ENCODE assay signal across 16 cellular contexts in the genomic region with DNA sequence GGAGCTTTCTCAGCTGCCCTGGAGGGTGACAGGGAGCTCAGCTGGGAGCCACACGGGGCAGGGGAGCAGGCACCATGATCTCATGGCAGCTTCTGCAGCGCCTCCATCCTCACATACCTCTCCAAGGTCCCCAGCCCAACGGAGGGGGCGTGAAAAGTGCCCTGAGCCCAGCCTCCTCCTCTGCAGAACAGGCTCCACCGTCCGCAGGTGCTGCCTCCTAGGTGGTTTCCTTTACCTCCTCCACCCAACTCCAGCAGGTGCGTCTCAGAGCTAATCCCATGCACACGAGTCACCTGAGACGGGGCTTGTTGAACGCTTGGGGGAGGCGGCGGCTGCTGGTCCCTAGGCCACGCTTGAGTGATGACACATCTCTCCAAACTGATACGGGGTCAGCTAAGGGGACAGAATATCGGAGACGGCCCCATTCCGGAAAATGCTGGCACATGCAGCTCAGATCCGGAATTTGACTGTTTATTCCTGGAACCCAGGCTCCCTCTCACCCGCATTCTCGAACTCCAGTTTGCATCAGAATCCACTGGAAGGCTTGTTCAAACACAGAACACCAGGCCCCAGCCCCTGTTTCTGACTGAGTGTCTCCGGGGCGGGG. TPM values are rescaled to one million over a fixed set of nuclear protein-coding genes. Genes with fewer than 3 reads are reported as not detected.
DNase-seq lines count a peak whose midpoint lies in the region; ATAC-seq and TF ChIP-seq lines count a peak whose summit lies in the region.
"Had no signal": no experiment of that assay in that cellular context is flagged by ENCODE, and none has a peak within 500 bp of the region (broad histone marks: within the 10 kb centered on the region; RNA-seq: fewer than 3 reads in every experiment).

No MANE protein-coding gene starts in this region.

- TF ChIP-seq CTCF in CD8-positive, alpha-beta T cell (IDR thresholded peaks at IDR 0.05) = no peak

- no peak overlapping the region for H3K27ac Mint-ChIP-seq in CD8-positive, alpha-beta T cell

- H3K27me3 ChIP-seq in BLaER1 = no peaks in the 10 kb centered on the region
- peaks cover 6% of the 10 kb centered on the region for H3K27me3 ChIP-seq in CD8-positive, alpha-beta T cell (ENCODE audit: insufficient read depth, low read length)

- H4K20me1 ChIP-seq in BLaER1 = peaks cover 22% of the 10 kb centered on the region; the same call in 1 of the 2 replicates

- no peak overlapping the region for H3K4me3 ChIP-seq in BLaER1
- H3K4me3 ChIP-seq in CD8-positive, alpha-beta T cell (ENCODE audit: low read depth, low read length) = no peak overlapping the region
- H3K4me3 ChIP-seq: lung had no signal

- peak; percentile 47; the same call in 1 of the 2 replicates for TF ChIP-seq EP300 in Ishikawa (IDR thresholded peaks at IDR 0.05; ENCODE audit: borderline replicate concordance)

- POLR2A ChIA-PET in CD8-positive, alpha-beta T cell (lab: Charles Lee) = no interaction called here

- intact Hi-C loops in left colon (cut with DNase I, micrococcal nuclease) = no loop called here
- intact Hi-C loops in CD8-positive, alpha-beta T cell (cut with DNase I, micrococcal nuclease) = no loop called here

- peak; percentile 52 for ATAC-seq in left colon
- no peak for ATAC-seq in CD8-positive, alpha-beta T cell

- H3K4me1 ChIP-seq in BLaER1 = peaks cover 21% of the 10 kb centered on the region
- no peaks in the 10 kb centered on the region for H3K4me1 ChIP-seq in CD8-positive, alpha-beta T cell (ENCODE audit: insufficient read depth, low read length)

- no peak overlapping the region for H3K4me3 Mint-ChIP-seq in CD8-positive, alpha-beta T cell

- H3K27ac ChIP-seq in BLaER1 = no peak overlapping the region
- H3K27ac ChIP-seq in CD8-positive, alpha-beta T cell (ENCODE audit: low read depth, low read length) = no peak overlapping the region
- H3K27ac ChIP-seq: HL-60 had no signal

- H3K4me2 ChIP-seq in BLaER1 = peak overlapping the region; percentile 48; the same call in 1 of the 2 replicates

- CTCF ChIA-PET in CD8-positive, alpha-beta T cell (lab: Charles Lee) = no interaction called here

- peaks cover 3% of the 10 kb centered on the region; the same call in 1 of the 2 replicates for H3K36me3 ChIP-seq in BLaER1
- no peaks in the 10 kb centered on the region for H3K36me3 ChIP-seq in CD8-positive, alpha-beta T cell (ENCODE audit: insufficient read depth, low read length)

- H3K4me1 Mint-ChIP-seq in CD8-positive, alpha-beta T cell (ENCODE audit: low read depth) = no peaks in the 10 kb centered on the region

- no peak overlapping the region for H3K9ac ChIP-seq in BLaER1

- peaks cover 26% of the 10 kb centered on the region for H3K27me3 Mint-ChIP-seq in CD8-positive, alpha-beta T cell (ENCODE audit: low read depth)

- peak; percentile 10; the same call in 1 of the 2 replicates for TF ChIP-seq RAD21 in Ishikawa (IDR thresholded peaks at IDR 0.05; ENCODE audit: low read depth)

- peak; percentile 36 for DNase-seq in NCI-H526 treated with DMSO at 0.1 percent for 48 hours (lab: John Stamatoyannopoulos, UW)
- no peak for DNase-seq in left colon
- no peak for DNase-seq in NCI-H1048 (lab: John Stamatoyannopoulos, UW)
- DNase-seq in central memory CD4-positive, alpha-beta T cell = no peak
- no peak for DNase-seq in CD8-positive, alpha-beta T cell
- no peak for DNase-seq in DMS114 treated with DMSO at 0.1 percent for 48 hours (lab: John Stamatoyannopoulos, UW; ENCODE audit: unreplicated experiment)
- DNase-seq: activated CD8-positive, alpha-beta memory T cell treated with anti-CD3 and anti-CD28 coated beads for 24 hours; activated naive CD4-positive, alpha-beta T cell had no signal

- H3K9me3 Mint-ChIP-seq in CD8-positive, alpha-beta T cell = no peaks in the 10 kb centered on the region

- H3K36me3 Mint-ChIP-seq in CD8-positive, alpha-beta T cell = peaks cover 3% of the 10 kb centered on the region

- no peaks in the 10 kb centered on the region for H3K9me3 ChIP-seq in BLaER1
- H3K9me3 ChIP-seq in CD8-positive, alpha-beta T cell (ENCODE audit: low read length) = no peaks in the 10 kb centered on the region

TF ChIP-seq in Ishikawa, 13 proteins besides CTCF, POLR2A, EP300 and RAD21:
- TF ChIP-seq CREB1 (IDR thresholded peaks at IDR 0.05; ENCODE audit: low read depth) (no peak), CEBPB (IDR thresholded peaks at IDR 0.05) (no peak), TEAD4 (IDR thresholded peaks at IDR 0.05) (peak; percentile 6; the same call in 1 of the 2 replicates), REST (IDR thresholded peaks at IDR 0.05; ENCODE audit: low read depth) (no peak), FOXM1 (IDR thresholded peaks at IDR 0.05; ENCODE audit: borderline replicate concordance, low read depth) (no peak), ZBTB7A (IDR thresholded peaks at IDR 0.05; ENCODE audit: low read depth) (no peak; the same call in 1 of the 2 replicates), YY1 (IDR thresholded peaks at IDR 0.05; ENCODE audit: low read depth) (no peak), NFIC (IDR thresholded peaks at IDR 0.05) (peak; percentile 25; the same call in 1 of the 2 replicates), EGR1 (IDR thresholded peaks at IDR 0.05) (no peak), TAF1 (IDR thresholded peaks at IDR 0.05; ENCODE audit: low read depth) (no peak), TCF12 (IDR thresholded peaks at IDR 0.05; ENCODE audit: low read depth) (peak; percentile 86), USF1 (IDR thresholded peaks at IDR 0.05) (peak; percentile 15; the same call in 1 of the 2 replicates)
- TF ChIP-seq, protein P1, sequence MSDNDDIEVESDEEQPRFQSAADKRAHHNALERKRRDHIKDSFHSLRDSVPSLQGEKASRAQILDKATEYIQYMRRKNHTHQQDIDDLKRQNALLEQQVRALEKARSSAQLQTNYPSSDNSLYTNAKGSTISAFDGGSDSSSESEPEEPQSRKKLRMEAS (IDR thresholded peaks at IDR 0.05) = no peak; the same call in 1 of the 2 replicates

RNA-seq across cellular contexts. Expression of gene SLC38A8, which starts 0.4 kb away (rescaled TPM):
- not detected for total RNA-seq in left colon
- not detected for total RNA-seq in CD8-positive, alpha-beta T cell
- total RNA-seq: bronchial epithelial cell, H4, lung, osteoblast, ureter had no signal
